21 cellular contexts compared by ENCODE assay signal in genomic region chrX:151880895-151881294, GRCh38. TPM values are rescaled to one million over a fixed set of nuclear protein-coding genes. Genes with fewer than 3 reads are reported as not detected.
A peak's percentile ranks its signal among the peaks of the same experiment; 100 is the strongest.
DNase-seq lines count a peak whose midpoint lies in the region; ATAC-seq, FAIRE-seq and TF ChIP-seq lines count a peak whose summit lies in the region.
"Had no signal": no experiment of that assay in that cellular context is flagged by ENCODE, and none has a peak within 500 bp of the region (broad histone marks: within the 10 kb centered on the region; RNA-seq: fewer than 3 reads in every experiment).

No MANE protein-coding gene starts in this region.

- H3K27ac ChIP-seq in HepG2 (ENCODE audit: extremely low read length, insufficient read depth, low read length) (no peak overlapping the region), right lobe of liver (no peak overlapping the region), pancreas (no peak overlapping the region), coronary artery (no peak overlapping the region)
- H3K27ac ChIP-seq: 22Rv1, GM23248 had no signal

- intact Hi-C loops in HepG2 (cut with micrococcal nuclease; ENCODE audit: unreplicated experiment) (no loop called here), right lobe of liver (cut with DNase I) (no loop called here), pancreas (cut with DNase I) (no loop called here)

- no TSS peak for BruUV-seq in HepG2 (replicated peaks; lab: Mats Ljungman, UMichigan)

- no peak overlapping the region for H3K9ac ChIP-seq in HepG2 (ENCODE audit: insufficient read depth, low read depth, low read length)
- H3K9ac ChIP-seq: GM23248 had no signal

- in situ Hi-C loops in HepG2 (cut with HindIII; ENCODE audit: extremely low pct_ligation_motif_present, low pct_unique_long_range_greater_than_20kb) = no loop called here

- TF ChIP-seq EP300 in HepG2 (IDR thresholded peaks at IDR 0.05; ENCODE audit: low read depth in 2 of 2, low read length in 2 of 2) = no peak
- no peak for TF ChIP-seq EP300 in HepG2 (CRISPR knock-in tag; IDR thresholded peaks at IDR 0.05; ENCODE audit: borderline replicate concordance)

- H2AFZ ChIP-seq in HepG2 (ENCODE audit: low read length) = no peak overlapping the region
- H2AFZ ChIP-seq: GM23248 had no signal

- H3K4me1 ChIP-seq in HepG2 (ENCODE audit: insufficient read depth, low read length) = no peaks in the 10 kb centered on the region
- H3K4me1 ChIP-seq in right lobe of liver = no peaks in the 10 kb centered on the region
- H3K4me1 ChIP-seq in pancreas = no peaks in the 10 kb centered on the region

- ATAC-seq in HepG2 (no peak), right lobe of liver (no peak), pancreas (no peak)
- ATAC-seq in activated CD4-positive, CD25-positive, alpha-beta regulatory T cell treated with anti-CD3 and anti-CD28 coated beads, Interleukin-2, amount 50 U/mL, for 24 hours = no peak
- ATAC-seq: HCT116 had no signal

- TF ChIP-seq RAD21 in HepG2 (CRISPR knock-in tag; IDR thresholded peaks at IDR 0.05) = no peak

- CTCF ChIA-PET in HepG2 (lab: Yijun Ruan, JAX; ENCODE audit: low intra/inter-chr PET ratio, low total read pairs) = no interaction called here

- POLR2A ChIA-PET in HepG2 (lab: Yijun Ruan, JAX) = no interaction called here

- TF ChIP-seq POLR2A in HepG2 (IDR thresholded peaks at IDR 0.05; ENCODE audit: insufficient read depth in 1 of 2, low read depth in 2 of 2, low read length in 2 of 2) (no peak), right lobe of liver (IDR thresholded peaks at IDR 0.05) (no peak)

- no peaks in the 10 kb centered on the region for H3K9me3 ChIP-seq in HepG2 (ENCODE audit: low read length)
- H3K9me3 ChIP-seq in right lobe of liver = no peaks in the 10 kb centered on the region
- H3K9me3 ChIP-seq in pancreas = no peaks in the 10 kb centered on the region

- H4K20me1 ChIP-seq in HepG2 (ENCODE audit: insufficient read depth, low read length) = no peaks in the 10 kb centered on the region

- H3K36me3 ChIP-seq in HepG2 (replicated peaks in 1 of 2; ENCODE audit: control insufficient read depth in 1 of 2, insufficient read depth in 2 of 2, low read length in 2 of 2) (no peaks in the 10 kb centered on the region), right lobe of liver (no peaks in the 10 kb centered on the region), pancreas (no peaks in the 10 kb centered on the region)

- FAIRE-seq in HepG2 (lab: Jason Lieb, UNC) = no peak
- FAIRE-seq in colon (lab: Jason Lieb, UNC) = peak; percentile 14
- peak; percentile 32 for FAIRE-seq in pancreas (lab: Jason Lieb, UNC)
- no peak for FAIRE-seq in urothelium cell line (lab: Jason Lieb, UNC)
- FAIRE-seq: GM12892 had no signal

- H3K4me3 ChIP-seq in HepG2 (replicated peaks in 1 of 3; ENCODE audit: insufficient read depth in 1 of 3, low read depth in 2 of 3, low read length in 3 of 3) (no peak overlapping the region), right lobe of liver (no peak overlapping the region), pancreas (no peak overlapping the region), coronary artery (no peak overlapping the region)
- H3K4me3 ChIP-seq: GM23248 had no signal

- no peaks in the 10 kb centered on the region for H3K27me3 ChIP-seq in HepG2 (ENCODE audit: control insufficient read depth in 1 of 2, insufficient read depth in 2 of 2, low read length in 2 of 2)
- H3K27me3 ChIP-seq in right lobe of liver = no peaks in the 10 kb centered on the region
- H3K27me3 ChIP-seq in pancreas = no peaks in the 10 kb centered on the region

- no peaks in the 10 kb centered on the region for H3K79me2 ChIP-seq in HepG2 (ENCODE audit: insufficient read depth, low read length)

- no peak for DNase-seq in HepG2 (ENCODE audit: low spot score)
- no peak for DNase-seq in right lobe of liver
- DNase-seq in pancreas = no peak
- DNase-seq in coronary artery (ENCODE audit: low spot score) = no peak
- DNase-seq in urothelium cell line (ENCODE audit: low spot score) = no peak
- DNase-seq: ACHN; C1 segment of cervical spinal cord; Calu3; CD4-positive, alpha-beta memory T cell; COR-L47; DMS53; DND-41; GM23248; H9 had no signal

- TF ChIP-seq CTCF in HepG2 (CRISPR knock-in tag; IDR thresholded peaks at IDR 0.05) = no peak
- TF ChIP-seq CTCF in right lobe of liver (IDR thresholded peaks at IDR 0.05) = no peak
- no peak for TF ChIP-seq CTCF in pancreas (IDR thresholded peaks at IDR 0.05)
- TF ChIP-seq CTCF in coronary artery (IDR thresholded peaks at IDR 0.05) = no peak

- 0% methylated on average over 2 of the region's 2 CpGs for WGBS in HepG2 (ENCODE audit: low lambda C conversion rate)
- WGBS in right lobe of liver (ENCODE audit: insufficient coverage, low coverage, low lambda C conversion rate, missing lambda C conversion rate) = 37% methylated on average over 2 of the region's 2 CpGs
- 40 to 59% methylated on average over 2 of the region's 2 CpGs for WGBS in pancreas, 2 donors

- no peak overlapping the region for H3K4me2 ChIP-seq in HepG2 (ENCODE audit: low read depth, low read length)

TF ChIP-seq in HepG2, 621 proteins besides CTCF, POLR2A, EP300 and RAD21:
- TF ChIP-seq PHB2 (IDR thresholded peaks at IDR 0.05; ENCODE audit: partially characterized antibody) (no peak), ZNF737 (CRISPR knock-in tag; IDR thresholded peaks at IDR 0.05; ENCODE audit: borderline replicate concordance) (no peak), ZNF639 (CRISPR knock-in tag; conservative IDR thresholded peaks at IDR 0.05) (no peak), MAFF (IDR thresholded peaks at IDR 0.05; ENCODE audit: low read depth, low read length) (peak; percentile 86), MAFK (conservative IDR thresholded peaks at IDR 0.05 in 1 of 2, IDR thresholded peaks at IDR 0.05 in 1 of 2; ENCODE audit: low read length in 2 of 2) (peak; percentile 58 to 91)

RNA-seq across cellular contexts. Expression of gene MAGEA4, which starts 31.8 kb away (rescaled TPM):
- not detected in 2 replicates for total RNA-seq in HepG2 (2016; rRNA removed; fragmentation: Illumina TruSeq; extraction: Trizol)
- not detected in 2 replicates for total RNA-seq in HepG2 (2016; cell fraction: cytosol; rRNA removed; fragmentation: Illumina TruSeq; extraction: Trizol; ENCODE audit: low read depth)
- total RNA-seq in HepG2 (2016; cell fraction: insoluble cytoplasmic fraction; rRNA removed; fragmentation: Illumina TruSeq; extraction: Trizol) = not detected in 2 replicates
- total RNA-seq in HepG2 (2016; cell fraction: membrane; rRNA removed; fragmentation: Illumina TruSeq; extraction: Trizol) = not detected in 2 replicates
- not detected in 2 replicates for total RNA-seq in HepG2 (2016; cell fraction: nucleus; rRNA removed; fragmentation: Illumina TruSeq; extraction: Trizol)
- not detected in 2 replicates for polyA plus RNA-seq in HepG2 (2011; rRNA removed)
- polyA plus RNA-seq in HepG2 (2011; cell fraction: cytosol; rRNA removed) = not detected in 2 replicates
- not detected in 2 replicates for polyA plus RNA-seq in HepG2 (2011; cell fraction: nucleus; rRNA removed)
- polyA plus RNA-seq in HepG2 (2012) = not detected in 2 replicates
- not detected in 2 replicates for polyA plus RNA-seq in HepG2 (2016; cell fraction: cytosol; fragmentation: Illumina TruSeq; extraction: Trizol; ENCODE audit: low read depth)
- not detected in 2 replicates for polyA plus RNA-seq in HepG2 (2016; cell fraction: insoluble cytoplasmic fraction; fragmentation: Illumina TruSeq; extraction: Trizol; ENCODE audit: low read depth)
- not detected in 2 replicates for polyA plus RNA-seq in HepG2 (2016; cell fraction: membrane; fragmentation: Illumina TruSeq; extraction: Trizol; ENCODE audit: low read depth)
- polyA plus RNA-seq in HepG2 (2016; cell fraction: nucleus; fragmentation: Illumina TruSeq; extraction: Trizol; ENCODE audit: insufficient read depth, low read depth) = not detected in 2 replicates
- polyA minus RNA-seq in HepG2 (2011; rRNA and poly(A)+ RNA removed; ENCODE audit: low replicate concordance) = not detected in 2 replicates
- not detected in 2 replicates for polyA minus RNA-seq in HepG2 (2011; cell fraction: cytosol; rRNA and poly(A)+ RNA removed)
- not detected in 2 replicates for polyA minus RNA-seq in HepG2 (2011; cell fraction: nucleus; rRNA and poly(A)+ RNA removed)
- not detected for total RNA-seq in right lobe of liver
- not detected for total RNA-seq in pancreas
- polyA plus RNA-seq in pancreas = not detected
- total RNA-seq: Calu3; CD4-positive, alpha-beta memory T cell; GM23248; H4 had no signal
- polyA plus RNA-seq: BJ; CD4-positive, alpha-beta memory T cell; GM23248 had no signal
